In genomic region chr1:23371987-23372386, GRCh38 we compare ENCODE assay signal across 1 cellular context.
TF ChIP-seq lines count a peak whose summit lies in the region.

No MANE protein-coding gene starts in this region.

TF ChIP-seq in K562, 482 proteins besides CTCF, POLR2A, EP300 and RAD21 (continued from another document and continues in another):
- TF ChIP-seq REST (CRISPR knock-in tag; IDR thresholded peaks at IDR 0.05; ENCODE audit: low read depth) (no peak), HMGXB4 (CRISPR knock-in tag; IDR thresholded peaks at IDR 0.05) (no peak), NR2C2 (CRISPR knock-in tag; IDR thresholded peaks at IDR 0.05) (0 out of 2 replicates have a peak, but pooled peaks have one; percentile 11), NR2C2 (tag; IDR thresholded peaks at IDR 0.05) (no peak), EGR1 (conservative IDR thresholded peaks at IDR 0.05) (peak; percentile 93), ZNF197 (CRISPR knock-in tag; IDR thresholded peaks at IDR 0.05; ENCODE audit: low read depth) (no peak), HES1 (IDR thresholded peaks at IDR 0.05; ENCODE audit: low read depth) (no peak), PRDM10 (IDR thresholded peaks at IDR 0.05; ENCODE audit: partially characterized antibody) (peak; percentile 63), NR3C1 (CRISPR knock-in tag; IDR thresholded peaks at IDR 0.05) (no peak), XRCC3 (IDR thresholded peaks at IDR 0.05) (no peak), TBP (optimal IDR thresholded peaks at IDR 0.05; ENCODE audit: low read depth, low read length) (no peak), CREBBP (IDR thresholded peaks at IDR 0.05; ENCODE audit: low read depth, low read length) (no peak), GATAD2A (IDR thresholded peaks at IDR 0.05) (no peak), GATAD2B (IDR thresholded peaks at IDR 0.05; ENCODE audit: borderline replicate concordance) (no peak), E2F4 (CRISPR knock-in tag; IDR thresholded peaks at IDR 0.05; ENCODE audit: low read depth) (no peak), E2F3 (CRISPR knock-in tag; IDR thresholded peaks at IDR 0.05) (no peak), HMG20A (CRISPR knock-in tag; conservative IDR thresholded peaks at IDR 0.05) (no peak), TEAD2 (tag; IDR thresholded peaks at IDR 0.05) (no peak), FOXK2 (conservative IDR thresholded peaks at IDR 0.05 in 1 of 2, IDR thresholded peaks at IDR 0.05 in 1 of 2; ENCODE audit: low read depth in 2 of 2) (no peak), YY1 (IDR thresholded peaks at IDR 0.05; ENCODE audit: borderline replicate concordance in 1 of 3, control insufficient read depth in 1 of 3, extremely low read depth in 1 of 3, insufficient read depth in 3 of 3, insufficient read length in 1 of 3, insufficient replicate concordance in 2 of 3, low read depth in 1 of 3, low read length in 2 of 3) (no peak), ZNF707 (CRISPR knock-in tag; conservative IDR thresholded peaks at IDR 0.05) (no peak), ETV5 (CRISPR knock-in tag; IDR thresholded peaks at IDR 0.05; ENCODE audit: low read depth) (no peak), ZNF12 (CRISPR knock-in tag; IDR thresholded peaks at IDR 0.05) (no peak), NUFIP1 (IDR thresholded peaks at IDR 0.05; ENCODE audit: partially characterized antibody) (no peak), CREB5 (CRISPR knock-in tag; IDR thresholded peaks at IDR 0.05) (no peak), ZNF609 (CRISPR knock-in tag; IDR thresholded peaks at IDR 0.05; ENCODE audit: borderline replicate concordance) (no peak), SRF (CRISPR knock-in tag; IDR thresholded peaks at IDR 0.05) (no peak), FOXP1 (CRISPR knock-in tag; IDR thresholded peaks at IDR 0.05) (no peak), MLLT1 (IDR thresholded peaks at IDR 0.05) (0 out of 4 replicates have a peak, but pooled peaks of 1 of the 2 experiments have one; percentile 32), ZBTB17 (CRISPR knock-in tag; IDR thresholded peaks at IDR 0.05) (no peak), ZNF217 (CRISPR knock-in tag; IDR thresholded peaks at IDR 0.05) (no peak), ATF1 (CRISPR knock-in tag; IDR thresholded peaks at IDR 0.05) (no peak), ATF1 (tag; IDR thresholded peaks at IDR 0.05) (no peak)
